In genomic region chr14:58645641-58646040, GRCh38 we compare ENCODE assay signal across 38 cellular contexts.
"Had no signal": no experiment of that assay in that cellular context is flagged by ENCODE, and none has a peak within 500 bp of the region (broad histone marks: within the 10 kb centered on the region; RNA-seq: fewer than 3 reads in every experiment).

No MANE protein-coding gene starts in this region.

- ATAC-seq: activated CD8-positive, alpha-beta T cell treated with anti-CD3 and anti-CD28 coated beads for 36 hours; activated naive CD4-positive, alpha-beta T cell treated with anti-CD3 and anti-CD28 coated beads, Interleukin-2, amount 50 U/mL, for 72 hours; activated T-cell treated with anti-CD3 and anti-CD28 coated beads, Interleukin-2, amount 50 U/mL, for 4 hours; activated T-cell treated with anti-CD3 and anti-CD28 coated beads, Interleukin-2, amount 50 U/mL, for 72 hours; activated T-helper 17 cell treated with anti-CD3 and anti-CD28 coated beads, Interleukin-2, amount 50 U/mL, for 72 hours; body of pancreas; T-cell; T-helper 17 cell had no signal

- H3K27ac Mint-ChIP-seq: activated B cell treated with CpG ODN at 0.5 μM for 24 hours; activated CD4-positive, alpha-beta memory T cell treated with anti-CD3 and anti-CD28 coated beads for 36 hours; activated CD4-positive, alpha-beta T cell treated with anti-CD3 and anti-CD28 coated beads, Interleukin-2, amount 10 ng/mL, durations not matched to agents 24 days and 14 days; activated CD8-positive, alpha-beta T cell treated with anti-CD3 and anti-CD28 coated beads for 36 hours; activated naive CD4-positive, alpha-beta T cell treated with anti-CD3 and anti-CD28 coated beads, Interleukin-2, amount 50 U/mL, for 72 hours; activated naive CD8-positive, alpha-beta T cell treated with anti-CD3 and anti-CD28 coated beads for 36 hours; activated T-cell treated with anti-CD3 and anti-CD28 coated beads, Interleukin-2, amount 50 U/mL, for 72 hours; activated T-helper 1 cell treated with anti-CD3 and anti-CD28 coated beads, Interleukin-12 subunit alpha, Interleukin-12 subunit beta, Interleukin-2, Interleukin-4 antibody, amounts not matched to agents 30 ng/mL and 10 ng/mL and 1 ng/mL, durations not matched to agents 14 hours and 24 hours and 36 hours; activated T-helper 17 cell treated with anti-CD3 and anti-CD28 coated beads, Interleukin-2, amount 50 U/mL, for 72 hours; T-cell; T-helper 17 cell; T-helper 2 cell treated with Interferon-gamma antibody and Interleukin-4, amounts not matched to agents 5 μg/mL and 100 μg/mL, for 36 hours had no signal

- H3K36me3 Mint-ChIP-seq: activated naive CD8-positive, alpha-beta T cell treated with anti-CD3 and anti-CD28 coated beads for 36 hours had no signal

- H3K4me3 Mint-ChIP-seq: activated B cell treated with CpG ODN at 0.5 μM for 24 hours; activated CD4-positive, alpha-beta memory T cell treated with anti-CD3 and anti-CD28 coated beads for 36 hours; activated CD4-positive, alpha-beta T cell treated with anti-CD3 and anti-CD28 coated beads, Interleukin-2, amount 10 ng/mL, durations not matched to agents 24 days and 14 days; activated CD8-positive, alpha-beta T cell treated with anti-CD3 and anti-CD28 coated beads for 36 hours; activated naive CD4-positive, alpha-beta T cell treated with anti-CD3 and anti-CD28 coated beads for 36 hours; activated naive CD8-positive, alpha-beta T cell treated with anti-CD3 and anti-CD28 coated beads for 36 hours; activated T-cell treated with anti-CD3 and anti-CD28 coated beads, Interleukin-2, amount 50 U/mL, for 4 hours; activated T-cell treated with anti-CD3 and anti-CD28 coated beads, Interleukin-2, amount 50 U/mL, for 72 hours; activated T-helper 1 cell treated with anti-CD3 and anti-CD28 coated beads, Interleukin-12 subunit alpha, Interleukin-12 subunit beta, Interleukin-2, Interleukin-4 antibody, amounts not matched to agents 30 ng/mL and 10 ng/mL and 1 ng/mL, durations not matched to agents 14 hours and 24 hours and 36 hours; activated T-helper 17 cell treated with anti-CD3 and anti-CD28 coated beads, Interleukin-2, amount 50 U/mL, for 72 hours; central memory CD8-positive, alpha-beta T cell; T-cell; T-helper 17 cell; T-helper 2 cell treated with Interferon-gamma antibody and Interleukin-4, amounts not matched to agents 5 μg/mL and 100 μg/mL, for 36 hours had no signal

- H3K9me3 Mint-ChIP-seq: activated B cell treated with CpG ODN at 0.5 μM for 24 hours; activated CD4-positive, alpha-beta memory T cell treated with anti-CD3 and anti-CD28 coated beads for 36 hours; activated CD4-positive, alpha-beta T cell treated with anti-CD3 and anti-CD28 coated beads, Interleukin-2, amount 10 ng/mL, durations not matched to agents 24 days and 14 days; activated CD8-positive, alpha-beta T cell treated with anti-CD3 and anti-CD28 coated beads for 36 hours; activated naive CD4-positive, alpha-beta T cell treated with anti-CD3 and anti-CD28 coated beads for 36 hours; activated naive CD4-positive, alpha-beta T cell treated with anti-CD3 and anti-CD28 coated beads, Interleukin-2, amount 50 U/mL, for 72 hours; activated naive CD8-positive, alpha-beta T cell treated with anti-CD3 and anti-CD28 coated beads for 36 hours; activated T-cell treated with anti-CD3 and anti-CD28 coated beads, Interleukin-2, amount 50 U/mL, for 4 hours; activated T-cell treated with anti-CD3 and anti-CD28 coated beads, Interleukin-2, amount 50 U/mL, for 72 hours; activated T-helper 1 cell treated with anti-CD3 and anti-CD28 coated beads, Interleukin-12 subunit alpha, Interleukin-12 subunit beta, Interleukin-2, Interleukin-4 antibody, amounts not matched to agents 30 ng/mL and 10 ng/mL and 1 ng/mL, durations not matched to agents 14 hours and 24 hours and 36 hours; activated T-helper 17 cell treated with anti-CD3 and anti-CD28 coated beads, Interleukin-2, amount 50 U/mL, for 72 hours; central memory CD8-positive, alpha-beta T cell; T-cell; T-helper 2 cell treated with Interferon-gamma antibody and Interleukin-4, amounts not matched to agents 5 μg/mL and 100 μg/mL, for 36 hours had no signal

- H3K4me3 ChIP-seq: adrenal gland, body of pancreas, breast epithelium had no signal

- H3K27me3 Mint-ChIP-seq: activated B cell treated with CpG ODN at 0.5 μM for 24 hours; activated CD4-positive, alpha-beta T cell treated with anti-CD3 and anti-CD28 coated beads, Interleukin-2, amount 10 ng/mL, durations not matched to agents 24 days and 14 days had no signal

- H3K27me3 ChIP-seq: adrenal gland, brain microvascular endothelial cell, breast epithelium had no signal

- H3K4me1 Mint-ChIP-seq: activated B cell treated with CpG ODN at 0.5 μM for 24 hours; activated T-helper 17 cell treated with anti-CD3 and anti-CD28 coated beads, Interleukin-2, amount 50 U/mL, for 72 hours; central memory CD8-positive, alpha-beta T cell; T-helper 17 cell had no signal

- DNase-seq: activated B cell treated with CpG ODN at 0.5 μM for 24 hours; activated CD4-positive, alpha-beta memory T cell treated with anti-CD3 and anti-CD28 coated beads for 36 hours; activated CD4-positive, alpha-beta T cell treated with anti-CD3 and anti-CD28 coated beads for 4 hours; activated CD4-positive, alpha-beta T cell treated with anti-CD3 and anti-CD28 coated beads, Interleukin-2, amount 10 ng/mL, durations not matched to agents 24 days and 14 days; activated CD4-positive, alpha-beta T cell treated with anti-CD3 and anti-CD28 coated beads, Interleukin-2, amount 50 U/mL, for 1 hour; activated CD4-positive, alpha-beta T cell treated with anti-CD3 and anti-CD28 coated beads, Interleukin-2, amount 50 U/mL, for 4 hours; activated CD4-positive, CD25-positive, alpha-beta regulatory T cell treated with anti-CD3 and anti-CD28 coated beads, Interleukin-2, amount 50 U/mL, for 72 hours; activated CD8-positive, alpha-beta memory T cell treated with anti-CD3 and anti-CD28 coated beads, Interleukin-2, amount 50 U/mL, for 4 hours; activated CD8-positive, alpha-beta T cell treated with anti-CD3 and anti-CD28 coated beads for 36 hours; activated effector memory CD4-positive, alpha-beta T cell treated with Interleukin-2 at 50 U/mL for 16 hours; activated gamma-delta T cell treated with Interleukin-2 at 50 U/mL for 16 hours; activated naive CD4-positive, alpha-beta T cell; activated naive CD4-positive, alpha-beta T cell treated with anti-CD3 and anti-CD28 coated beads for 36 hours; activated naive CD4-positive, alpha-beta T cell treated with anti-CD3 and anti-CD28 coated beads, Interleukin-2, amount 50 U/mL, for 16 hours; activated naive CD8-positive, alpha-beta T cell treated with anti-CD3 and anti-CD28 coated beads for 36 hours; activated T-cell treated with anti-CD3 and anti-CD28 coated beads for 4 hours; activated T-cell treated with anti-CD3 and anti-CD28 coated beads, Interleukin-2, amount 50 U/mL, for 1 hour; activated T-cell treated with anti-CD3 and anti-CD28 coated beads, Interleukin-2, amount 50 U/mL, for 4 hours; activated T-cell treated with anti-CD3 and anti-CD28 coated beads, Interleukin-2, amount 50 U/mL, for 72 hours; adrenal gland; amniotic stem cell; aorta; body of pancreas; brain microvascular endothelial cell; caudate nucleus; cerebellar nuclear complex; T-cell; T-helper 17 cell; T-helper 9 cell had no signal

- H3K27ac ChIP-seq: adrenal gland, body of pancreas, brain microvascular endothelial cell, breast epithelium, VCaP had no signal

- FAIRE-seq: astrocyte, TTC549 had no signal

- H3K36me3 ChIP-seq: breast epithelium had no signal

- H3K9me3 ChIP-seq: adrenal gland, body of pancreas, breast epithelium had no signal

- H3K4me1 ChIP-seq: adrenal gland, body of pancreas, breast epithelium had no signal
